In the genomic region with DNA sequence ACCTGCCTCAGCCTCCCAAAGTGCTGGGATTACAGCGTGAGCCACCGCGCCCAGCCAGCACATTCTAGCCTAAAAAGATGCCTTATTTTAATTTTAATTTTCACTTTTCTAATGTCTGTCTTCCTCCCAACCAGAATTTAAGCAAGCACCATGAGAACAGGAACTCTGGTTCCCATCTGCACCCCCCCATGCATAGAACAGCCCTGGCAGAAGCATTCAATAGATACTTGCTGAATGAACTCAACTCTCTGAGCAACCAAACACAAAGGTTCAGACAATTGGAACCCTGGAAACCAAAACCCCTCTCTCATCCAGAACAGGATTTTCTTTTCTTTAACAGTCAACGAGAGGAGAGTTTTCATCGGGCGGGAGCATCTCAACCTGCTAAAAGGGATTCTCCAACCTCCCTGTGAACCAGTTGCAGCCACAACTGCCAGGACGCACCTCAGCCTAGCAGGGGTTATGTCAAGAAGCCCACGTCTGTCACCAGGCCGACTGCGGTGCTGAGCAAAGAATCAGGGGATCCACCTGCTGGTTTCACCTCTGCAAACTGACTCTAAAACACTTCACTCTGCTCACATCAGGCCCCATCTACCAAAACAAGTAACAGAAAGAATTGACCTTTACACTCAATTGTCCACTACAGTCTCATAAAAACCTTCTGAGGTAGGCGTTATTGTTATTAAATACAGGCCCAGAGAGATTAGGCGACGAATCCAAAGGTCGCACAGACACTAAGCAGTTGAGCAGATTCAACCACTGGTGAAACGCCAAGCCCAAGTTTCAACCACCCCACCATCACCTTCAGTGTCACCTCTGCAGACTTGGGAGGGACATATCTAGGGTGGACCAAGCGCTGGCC, we compare ENCODE assay signal across 8 cellular contexts. TPM values are rescaled to one million over a fixed set of nuclear protein-coding genes. Genes with fewer than 3 reads are reported as not detected.
DNase-seq lines count a peak whose midpoint lies in the region; ATAC-seq and TF ChIP-seq lines count a peak whose summit lies in the region.

No MANE protein-coding gene starts in this region.

- H3K36me3 ChIP-seq in A673 (ENCODE audit: insufficient read depth, low read length, poor library complexity, severe bottlenecking) (peaks cover 13% of the 10 kb centered on the region), HAP-1 (replicated peaks) (peaks cover 33% of the 10 kb centered on the region), aorta (ENCODE audit: control insufficient read depth in 1 of 2, insufficient read depth in 2 of 2, low read length in 1 of 2) (no peaks in the 10 kb centered on the region)

- no peak for TF ChIP-seq CTCF in A673 (conservative IDR thresholded peaks at IDR 0.05; ENCODE audit: low read depth, low read length)
- no peak for TF ChIP-seq CTCF in astrocyte of the cerebellum (IDR thresholded peaks at IDR 0.05; ENCODE audit: low read depth, low read length, missing control alignments)

- no peaks in the 10 kb centered on the region for H3K9me3 ChIP-seq in A673 (ENCODE audit: low read depth, low read length, poor library complexity, severe bottlenecking)
- H3K9me3 ChIP-seq in HAP-1 = no peaks in the 10 kb centered on the region
- H3K9me3 ChIP-seq in aorta (ENCODE audit: control insufficient read depth, low read length) = no peaks in the 10 kb centered on the region

- H3K4me1 ChIP-seq in A673 (ENCODE audit: insufficient read depth, low read length, poor library complexity, severe bottlenecking) (peaks cover 13% of the 10 kb centered on the region), HAP-1 (peaks cover 12% of the 10 kb centered on the region), aorta (ENCODE audit: control insufficient read depth in 1 of 2, insufficient read depth in 2 of 2, low read length in 2 of 2) (no peaks in the 10 kb centered on the region)

- no peak for ATAC-seq in HG03039 (IDR thresholded peaks at IDR 0.05; ENCODE audit: unreplicated experiment)
- no peak for ATAC-seq in HG03354 (IDR thresholded peaks at IDR 0.05; ENCODE audit: poor library complexity, severe bottlenecking, unreplicated experiment)
- no peak for ATAC-seq in aorta (ENCODE audit: low FRiP score)

- no peaks in the 10 kb centered on the region for H3K27me3 ChIP-seq in A673 (replicated peaks; ENCODE audit: insufficient read depth, low read depth, low read length, poor library complexity)
- H3K27me3 ChIP-seq in HAP-1 (ENCODE audit: low read depth) = no peaks in the 10 kb centered on the region
- H3K27me3 ChIP-seq in aorta (ENCODE audit: control insufficient read depth in 1 of 2, insufficient read depth in 2 of 2, low read length in 1 of 2) = no peaks in the 10 kb centered on the region

- POLR2A ChIA-PET in A673 (lab: Charles Lee; ENCODE audit: low non-redundant PET) = no interaction called here

- 51 to 54% methylated on average over 16 of the region's 16 CpGs for WGBS in aorta, 2 donors

- DNase-seq in A673 (ENCODE audit: low spot score) (no peak), HAP-1 (ENCODE audit: low spot score in 2 of 2) (no peak), astrocyte of the cerebellum (ENCODE audit: low read depth) (no peak), midbrain (lab: John Stamatoyannopoulos, UW) (peak; percentile 17), HUDEP-2 (lab: John Stamatoyannopoulos, UW; ENCODE audit: unreplicated experiment in 76 of 76) (no peak), aorta (no peak)

- H3K27ac ChIP-seq in A673 (ENCODE audit: low read depth, low read length, poor library complexity, severe bottlenecking) (peak overlapping the region; percentile 33), aorta (ENCODE audit: low read depth in 1 of 2, low read length in 2 of 2) (no peak overlapping the region)

- in situ Hi-C loops in HAP-1 (cut with MboI; ENCODE audit: low sequenced_read_pairs) = no loop called here
- in situ Hi-C loops in astrocyte of the cerebellum (cut with HindIII; ENCODE audit: low sequenced_read_pairs) = no loop called here

- TSS peak; percentile 59 for BruUV-seq in A673 (replicated peaks; lab: Mats Ljungman, UMichigan)

- intact Hi-C loops in A673 (cut with micrococcal nuclease; ENCODE audit: unreplicated experiment) (no loop called here), aorta (cut with DNase I) (no loop called here)

- CTCF ChIA-PET in A673 (lab: Charles Lee) = no interaction called here

- peak overlapping the region; percentile 58 for H3K4me3 ChIP-seq in A673 (ENCODE audit: low read depth, low read length, poor library complexity, severe bottlenecking)
- peak overlapping the region; percentile 45 for H3K4me3 ChIP-seq in HAP-1
- peak overlapping the region; percentile 46 for H3K4me3 ChIP-seq in astrocyte of the cerebellum (ENCODE audit: low read depth, low read length)
- H3K4me3 ChIP-seq in aorta (ENCODE audit: low read length in 2 of 2) = peak overlapping the region in 1 of 2 donors; percentile 26

RNA-seq across cellular contexts. Expression of gene KIAA2013, which starts 1.7 kb away (rescaled TPM):
- total RNA-seq in A673 (2021) (52.4 and 53.4 TPM in 2 replicates), aorta (10 to 100 TPM; 31.7 to 37.1 TPM)
- 10 to 100 TPM; 19.7 to 34.6 TPM for polyA plus RNA-seq in aorta

RNA-seq across cellular contexts. Expression of gene PLOD1, which starts 10.0 kb away (rescaled TPM):
- total RNA-seq in A673 (2021) (94.8 and 103 TPM in 2 replicates), aorta (10 to 100 TPM; 80.2 to 95.9 TPM)
- 10 to 100 TPM; 28.9 to 60.0 TPM for polyA plus RNA-seq in aorta

RNA-seq across cellular contexts. Expression of gene MFN2, which starts 55.7 kb away (rescaled TPM):
- total RNA-seq in A673 (2021) = 157 and 160 TPM in 2 replicates
- total RNA-seq in aorta = 10 to 100 TPM; 57.1 TPM
- polyA plus RNA-seq in aorta = 10 to 100 TPM; 22.4 to 33.3 TPM
